ENCODE assay signal across 16 cellular contexts in the genomic region with DNA sequence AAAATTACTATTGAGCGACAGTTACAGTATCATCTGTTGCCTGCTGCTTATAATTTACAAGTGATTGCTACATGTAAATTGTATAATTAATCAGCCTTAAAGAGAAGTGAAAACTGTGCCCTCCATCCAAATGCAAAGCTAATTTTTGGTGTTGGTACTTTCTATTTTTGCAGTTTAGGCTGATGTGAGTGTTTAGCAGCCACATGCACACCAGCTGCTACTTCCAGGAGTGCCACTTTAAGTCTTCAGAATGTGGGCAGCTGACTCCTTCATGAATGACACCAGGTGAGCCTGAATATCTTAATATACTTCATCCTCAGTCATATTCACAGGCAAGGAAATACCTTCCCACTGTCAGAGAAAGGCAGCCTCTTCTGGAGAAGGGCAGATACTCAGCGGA.
A peak's percentile ranks its signal among the peaks of the same experiment; 100 is the strongest.
DNase-seq lines count a peak whose midpoint lies in the region; ATAC-seq and TF ChIP-seq lines count a peak whose summit lies in the region.
"Had no signal": no experiment of that assay in that cellular context is flagged by ENCODE, and none has a peak within 500 bp of the region (broad histone marks: within the 10 kb centered on the region; RNA-seq: fewer than 3 reads in every experiment).

No MANE protein-coding gene starts in this region.

- ATAC-seq in GM18517 (IDR thresholded peaks at IDR 0.05; ENCODE audit: unreplicated experiment) (peak; percentile 51), HG03354 (IDR thresholded peaks at IDR 0.05; ENCODE audit: poor library complexity, severe bottlenecking, unreplicated experiment) (peak; percentile 64), right lobe of liver (peak in 3 of 4 donors; percentile 4 to 10 (median 4)), HG02970 (IDR thresholded peaks at IDR 0.05; ENCODE audit: low FRiP score, unreplicated experiment) (no peak)
- ATAC-seq: PC-3 had no signal

- intact Hi-C loops in right lobe of liver (cut with DNase I) (no loop called here), breast epithelium (cut with DNase I; ENCODE audit: low total_unique reads) (no loop called here)

- no peaks in the 10 kb centered on the region for H3K9me3 ChIP-seq in right lobe of liver
- H3K9me3 ChIP-seq in breast epithelium, result no peaks in the 10 kb centered on the region
- H3K9me3 ChIP-seq: BLaER1 had no signal

- H3K4me1 ChIP-seq in right lobe of liver (peaks cover 0 to 59% (median 20%) of the 10 kb centered on the region in 4 donors), breast epithelium (no peaks in the 10 kb centered on the region)

- 33% methylated on average over 2 of the region's 2 CpGs for WGBS in right lobe of liver (ENCODE audit: insufficient coverage, low coverage, low lambda C conversion rate, missing lambda C conversion rate)

- H3K36me3 ChIP-seq in right lobe of liver (no peaks in the 10 kb centered on the region), breast epithelium (no peaks in the 10 kb centered on the region)
- H3K36me3 ChIP-seq: BLaER1 had no signal

- no peaks in the 10 kb centered on the region for H3K27me3 ChIP-seq in right lobe of liver
- no peaks in the 10 kb centered on the region for H3K27me3 ChIP-seq in breast epithelium
- H3K27me3 ChIP-seq: BLaER1 had no signal

- H3K27ac ChIP-seq in right lobe of liver (peak overlapping the region; percentile 45 to 94 (median 94)), breast epithelium (no peak overlapping the region)
- H3K27ac ChIP-seq: BLaER1, GM23248 had no signal

- TF ChIP-seq CTCF in right lobe of liver (IDR thresholded peaks at IDR 0.05), result no peak
- no peak for TF ChIP-seq CTCF in breast epithelium (IDR thresholded peaks at IDR 0.05)

- peak; percentile 32 for DNase-seq in NCI-H524 treated with DMSO at 0.1 percent for 48 hours (lab: John Stamatoyannopoulos, UW)
- no peak for DNase-seq in right lobe of liver
- no peak for DNase-seq in activated effector memory CD4-positive, alpha-beta T cell treated with anti-CD3 and anti-CD28 coated beads, Interleukin-2, amount 50 U/mL, for 16 hours
- no peak for DNase-seq in breast epithelium (ENCODE audit: low spot score in 2 of 2)
- no peak for DNase-seq in kidney glomerular epithelial cell (lab: John Stamatoyannopoulos, UW)
- DNase-seq: DMS 273 treated with DMSO at 0.1 percent for 48 hours, EL, GM23248, NCI-H1436 treated with DMSO at 0.1 percent for 48 hours, NCI-H2081 treated with DMSO at 0.1 percent for 48 hours, NCI-H446 treated with DMSO at 0.1 percent for 48 hours, PC-3 had no signal

- no peak for TF ChIP-seq POLR2A in right lobe of liver (IDR thresholded peaks at IDR 0.05)
- TF ChIP-seq POLR2A in breast epithelium (IDR thresholded peaks at IDR 0.05), result no peak

- H3K4me3 ChIP-seq in right lobe of liver (no peak overlapping the region), breast epithelium (no peak overlapping the region)
- H3K4me3 ChIP-seq: BLaER1, GM23248 had no signal

Comparison
In these comparisons a context has a peak if more than half of its experiments do, and no peak if none do; other contexts are left out.
1. H3K27ac ChIP-seq: peak in right lobe of liver (3 of 3); none in breast epithelium (0 of 2).